1 cellular context compared by ENCODE assay signal in genomic region chr2:236526459-236527197, GRCh38.
TF ChIP-seq lines count a peak whose summit lies in the region.

No MANE protein-coding gene starts in this region.

TF ChIP-seq in GM23338, 12 proteins besides CTCF, POLR2A, EP300 and RAD21 (continued from another document):
- no peak for TF ChIP-seq ETS1 (IDR thresholded peaks at IDR 0.05)
- TF ChIP-seq EZH2 (IDR thresholded peaks at IDR 0.05; ENCODE audit: low read depth, unreplicated experiment): no peak
- TF ChIP-seq ZNF462 (CRISPR knock-in tag; IDR thresholded peaks at IDR 0.05): no peak
- no peak for TF ChIP-seq POLR2AphosphoS5 (IDR thresholded peaks at IDR 0.05; ENCODE audit: low read depth)
TF ChIP-seq in GM23338: peak in this region for 0.
